In genomic region chr16:22264786-22265185, GRCh38 we compare ENCODE assay signal across 22 cellular contexts. TPM values are rescaled to one million over a fixed set of nuclear protein-coding genes. Genes with fewer than 3 reads are reported as not detected.
DNase-seq lines count a peak whose midpoint lies in the region; ATAC-seq, FAIRE-seq and TF ChIP-seq lines count a peak whose summit lies in the region.
"Had no signal": no experiment of that assay in that cellular context is flagged by ENCODE, and none has a peak within 500 bp of the region (broad histone marks: within the 10 kb centered on the region; RNA-seq: fewer than 3 reads in every experiment).

No MANE protein-coding gene starts in this region.

- no peak overlapping the region for H3K4me3 Mint-ChIP-seq in T-cell

- ATAC-seq in T-cell (replicated peaks in 1 of 4): peak in 3 of 4 experiments; percentile 41 to 78 (median 43)
- ATAC-seq in foreskin keratinocyte: peak; percentile 88
- no peak for ATAC-seq in GM21423 (IDR thresholded peaks at IDR 0.05; ENCODE audit: unreplicated experiment)
- ATAC-seq in upper lobe of right lung: no peak
- ATAC-seq: gastrocnemius medialis, left ventricle myocardium superior had no signal

- peak overlapping the region in 1 of 2 donors; percentile 64 for H3K27ac Mint-ChIP-seq in T-cell

- H3K9me3 Mint-ChIP-seq in T-cell: no peaks in the 10 kb centered on the region

- H3K36me3 ChIP-seq in BE2C (peaks cover 30% of the 10 kb centered on the region), upper lobe of right lung (peaks cover 99% of the 10 kb centered on the region), small intestine (ENCODE audit: control insufficient read depth in 2 of 2, insufficient read depth in 2 of 2, low read length in 2 of 2) (peaks cover 2 to 21% of the 10 kb centered on the region in 2 donors)

- CTCF ChIA-PET in T-cell (lab: Charles Lee): interaction anchor here in 1 of 2 donors (1.0 kb wide), 1 partner anchor 32 kb away, joined by 3 read pairs; the partner anchor contains the start of gene POLR3E

- intact Hi-C loops in upper lobe of right lung (cut with DNase I): no loop called here

- no peak for FAIRE-seq in small intestine (lab: Jason Lieb, UNC)
- FAIRE-seq: astrocyte, endometrium, H1, TTC549 had no signal

- WGBS in small intestine, 3 donors: 90 to 95% (median 91%) methylated on average over 7 of the region's 7 CpGs

- H3K4me1 ChIP-seq in BE2C (no peaks in the 10 kb centered on the region), foreskin keratinocyte (no peaks in the 10 kb centered on the region), upper lobe of right lung (no peaks in the 10 kb centered on the region), small intestine (ENCODE audit: control insufficient read depth in 2 of 2, insufficient read depth in 1 of 2, low read depth in 1 of 2, low read length in 1 of 2) (no peaks in the 10 kb centered on the region)
- H3K4me1 ChIP-seq: sigmoid colon had no signal

- H3K4me3 ChIP-seq in BE2C (ENCODE audit: low read depth, low read length): no peak overlapping the region
- H3K4me3 ChIP-seq in upper lobe of right lung: no peak overlapping the region
- no peak overlapping the region for H3K4me3 ChIP-seq in small intestine (ENCODE audit: low read depth in 1 of 2, low read length in 2 of 2)
- H3K4me3 ChIP-seq: gastrocnemius medialis, sigmoid colon, SJSA1 had no signal

- peaks cover 26% of the 10 kb centered on the region for H3K36me3 Mint-ChIP-seq in T-cell

- POLR2A ChIA-PET in T-cell (lab: Charles Lee): no interaction called here

- TF ChIP-seq CTCF in BE2C (IDR thresholded peaks at IDR 0.05; ENCODE audit: low read depth, low read length) (no peak), foreskin keratinocyte (conservative IDR thresholded peaks at IDR 0.05) (no peak), upper lobe of right lung (IDR thresholded peaks at IDR 0.05) (no peak)

- H3K27me3 ChIP-seq in BE2C (no peaks in the 10 kb centered on the region), foreskin keratinocyte (no peaks in the 10 kb centered on the region), upper lobe of right lung (no peaks in the 10 kb centered on the region), small intestine (ENCODE audit: control insufficient read depth in 2 of 2, insufficient read depth in 2 of 2, low read length in 2 of 2) (no peaks in the 10 kb centered on the region)
- H3K27me3 ChIP-seq: gastrocnemius medialis, sigmoid colon, SJSA1 had no signal

- H3K27ac ChIP-seq in foreskin keratinocyte (no peak overlapping the region), upper lobe of right lung (no peak overlapping the region), small intestine (ENCODE audit: low read depth in 1 of 2, low read length in 1 of 2) (no peak overlapping the region)
- H3K27ac ChIP-seq: gastrocnemius medialis, HL-60, sigmoid colon, SJSA1 had no signal

- peaks cover 19 to 32% (median 23%) of the 10 kb centered on the region in 3 donors for H3K4me1 Mint-ChIP-seq in T-cell

- no peaks in the 10 kb centered on the region for H3K27me3 Mint-ChIP-seq in T-cell

- H3K9me3 ChIP-seq in BE2C: no peaks in the 10 kb centered on the region
- H3K9me3 ChIP-seq in upper lobe of right lung: no peaks in the 10 kb centered on the region
- H3K9me3 ChIP-seq in small intestine (ENCODE audit: control insufficient read depth, low read depth): no peaks in the 10 kb centered on the region
- H3K9me3 ChIP-seq: gastrocnemius medialis, sigmoid colon, SJSA1 had no signal

- DNase-seq in BE2C (peak; percentile 64), EH (ENCODE audit: low read depth) (peak; percentile 49), T-cell (peak in 2 of 34 experiments; percentile 7 to 32), foreskin keratinocyte (peak; percentile 13 to 47), upper lobe of right lung (no peak), SKM-1 treated with dmso at 0.1 percent for 144 hours (lab: John Stamatoyannopoulos, UW; ENCODE audit: unreplicated experiment) (no peak), small intestine (no peak)
- DNase-seq: Calu3; gastrocnemius medialis; left ventricle myocardium superior; MV-4-11; NCI-H1930; NCI-H446; sigmoid colon; stimulated activated CD4-positive, alpha-beta T cell treated with anti-CD3 and anti-CD28 coated beads, Interleukin-2, amount 100 ng/mL, for 48 hours had no signal

RNA-seq across cellular contexts. Expression of gene POLR3E, which starts 32.4 kb away (rescaled TPM):
- 73.0 TPM for polyA plus RNA-seq in BE2C (2012; ENCODE audit: insufficient read depth, insufficient read length, low read depth)
- total RNA-seq in T-cell (100 to 1,000 TPM in 2 of 5 donors, 10 to 100 TPM in 3; 79.3 to 174 (median 99.7) TPM), foreskin keratinocyte (47.0 and 47.4 TPM in 2 replicates), upper lobe of right lung (43.3 TPM)
- polyA plus RNA-seq in foreskin keratinocyte (30.0 and 34.2 TPM in 2 replicates), small intestine (10 to 100 TPM; 14.3 to 22.9 (median 19.7) TPM)

RNA-seq across cellular contexts. Expression of gene EEF2K, which starts 58.7 kb away (rescaled TPM):
- polyA plus RNA-seq in BE2C (2012; ENCODE audit: insufficient read depth, insufficient read length, low read depth): 8.8 TPM
- 10 to 100 TPM; 15.5 to 21.5 (median 21.0) TPM for total RNA-seq in T-cell
- 21.4 and 21.6 TPM in 2 replicates for total RNA-seq in foreskin keratinocyte
- 5.0 and 5.6 TPM in 2 replicates for polyA plus RNA-seq in foreskin keratinocyte
- 34.9 TPM for total RNA-seq in upper lobe of right lung
- 1 to 10 TPM; 2.4 to 7.1 (median 4.5) TPM for polyA plus RNA-seq in small intestine

Comparison
In these comparisons a context has a peak if more than half of its experiments do, and no peak if none do; other contexts are left out.
1. DNase-seq: peak in BE2C (single experiment), EH (single experiment) and foreskin keratinocyte (2 of 2); none in upper lobe of right lung (single experiment), SKM-1 treated with dmso at 0.1 percent for 144 hours (single experiment) and small intestine (single experiment).
2. ATAC-seq: peak in T-cell (3 of 4) and foreskin keratinocyte (single experiment); none in GM21423 (single experiment) and upper lobe of right lung (single experiment).